ENCODE assay signal across 10 cellular contexts in genomic region chr18:48031011-48031480, GRCh38.
A peak's percentile ranks its signal among the peaks of the same experiment; 100 is the strongest.
DNase-seq lines count a peak whose midpoint lies in the region; ATAC-seq lines count a peak whose summit lies in the region.
"Had no signal": no experiment of that assay in that cellular context is flagged by ENCODE, and none has a peak within 500 bp of the region (broad histone marks: within the 10 kb centered on the region; RNA-seq: fewer than 3 reads in every experiment).

No MANE protein-coding gene starts in this region.

- ATAC-seq in GM21737 (IDR thresholded peaks at IDR 0.05; ENCODE audit: unreplicated experiment) (no peak), GM21717 (IDR thresholded peaks at IDR 0.05; ENCODE audit: unreplicated experiment) (no peak)
- no peak for ATAC-seq in stimulated activated memory B cell treated with anti-CD40 and anti-IgM and Interleukin-4, amounts not matched to agents 10 μg/mL and 1 μg/mL and 100 μg/mL, for 72 hours

- H3K36me3 Mint-ChIP-seq in stimulated activated memory B cell treated with anti-CD40 and anti-IgM and Interleukin-4, amounts not matched to agents 10 μg/mL and 1 μg/mL and 100 μg/mL, for 72 hours = no peaks in the 10 kb centered on the region

- no peaks in the 10 kb centered on the region for H3K27me3 ChIP-seq in MG63
- H3K27me3 ChIP-seq: neutrophil had no signal

- no peaks in the 10 kb centered on the region for H3K36me3 ChIP-seq in MG63
- H3K36me3 ChIP-seq: neutrophil had no signal

- H3K4me3 ChIP-seq in MG63 = no peak overlapping the region

- no peak overlapping the region for H3K27ac Mint-ChIP-seq in stimulated activated memory B cell treated with anti-CD40 and anti-IgM and Interleukin-4, amounts not matched to agents 10 μg/mL and 1 μg/mL and 100 μg/mL, for 72 hours
- H3K27ac Mint-ChIP-seq: activated B cell treated with CpG ODN at 0.5 μM for 24 hours had no signal

- H3K9me3 Mint-ChIP-seq in stimulated activated memory B cell treated with anti-CD40 and anti-IgM and Interleukin-4, amounts not matched to agents 10 μg/mL and 1 μg/mL and 100 μg/mL, for 72 hours = no peaks in the 10 kb centered on the region
- H3K9me3 Mint-ChIP-seq: activated B cell treated with CpG ODN at 0.5 μM for 24 hours had no signal

- H3K27me3 Mint-ChIP-seq in stimulated activated memory B cell treated with anti-CD40 and anti-IgM and Interleukin-4, amounts not matched to agents 10 μg/mL and 1 μg/mL and 100 μg/mL, for 72 hours = peaks cover 19% of the 10 kb centered on the region

- H3K4me3 Mint-ChIP-seq in stimulated activated memory B cell treated with anti-CD40 and anti-IgM and Interleukin-4, amounts not matched to agents 10 μg/mL and 1 μg/mL and 100 μg/mL, for 72 hours = no peak overlapping the region
- H3K4me3 Mint-ChIP-seq: activated B cell treated with CpG ODN at 0.5 μM for 24 hours had no signal

- DNase-seq in GM03348 (ENCODE audit: low spot score) (peak; percentile 74), MG63 (peak; percentile 37), RPMI7951 (ENCODE audit: low read depth) (peak; percentile 45), epidermal melanocyte (ENCODE audit: insufficient read length, low spot score) (peak; percentile 40), myocyte (ENCODE audit: low read depth) (peak; percentile 68)
- DNase-seq: activated B cell treated with CpG ODN at 0.5 μM for 24 hours had no signal

- H3K4me1 Mint-ChIP-seq in stimulated activated memory B cell treated with anti-CD40 and anti-IgM and Interleukin-4, amounts not matched to agents 10 μg/mL and 1 μg/mL and 100 μg/mL, for 72 hours = no peaks in the 10 kb centered on the region
- H3K4me1 Mint-ChIP-seq: activated B cell treated with CpG ODN at 0.5 μM for 24 hours had no signal

- no peaks in the 10 kb centered on the region for H3K9me3 ChIP-seq in MG63
- H3K9me3 ChIP-seq: neutrophil had no signal
